Comparison of ENCODE assay signal across 1 cellular context in the genomic region with DNA sequence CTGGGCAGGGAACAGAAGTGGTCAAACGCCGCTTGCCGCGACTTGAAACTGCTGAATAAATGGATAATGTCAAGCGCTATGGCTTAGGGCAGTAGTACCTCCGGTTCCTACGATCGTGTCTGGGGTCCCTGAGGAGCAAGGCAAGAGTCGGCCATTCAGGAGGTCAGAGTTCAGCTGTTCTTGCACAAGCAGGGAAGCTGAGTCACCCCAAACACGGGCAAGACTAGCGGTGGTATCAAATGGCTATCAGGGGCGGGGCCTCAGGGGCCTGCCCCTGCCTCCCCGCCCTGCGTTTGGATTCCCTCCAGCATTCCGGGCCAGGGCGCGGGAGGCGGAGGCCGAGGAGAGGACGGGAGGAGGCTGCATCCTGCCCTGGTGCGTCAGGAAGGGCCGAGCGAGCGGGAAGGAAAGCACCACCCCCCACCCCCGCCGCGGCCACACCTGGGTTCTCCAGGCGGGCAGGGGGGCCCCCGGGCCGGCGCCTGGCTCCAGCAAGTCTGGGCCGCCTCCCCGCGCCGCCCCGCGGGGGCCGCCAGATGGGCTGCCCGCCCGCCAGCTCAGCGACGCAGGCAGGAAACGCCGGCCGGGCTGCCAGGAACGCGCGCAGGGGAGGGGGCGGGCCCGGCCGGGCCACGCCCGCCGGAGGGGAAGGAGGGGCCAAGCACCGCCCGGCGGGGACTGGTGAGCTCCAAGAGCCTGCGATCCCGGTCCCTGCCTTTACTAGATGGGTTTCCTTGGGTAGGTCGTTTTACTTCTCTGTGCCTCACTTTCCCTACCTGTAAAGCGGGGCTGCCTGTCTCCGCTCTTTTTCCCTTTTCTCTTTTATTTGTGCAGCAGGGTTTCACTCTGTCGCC.
TF ChIP-seq lines count a peak whose summit lies in the region.

No MANE protein-coding gene starts in this region.

TF ChIP-seq in HepG2, 621 proteins besides CTCF, POLR2A, EP300 and RAD21 (continued from another document and continues in another):
- TF ChIP-seq, protein P1, sequence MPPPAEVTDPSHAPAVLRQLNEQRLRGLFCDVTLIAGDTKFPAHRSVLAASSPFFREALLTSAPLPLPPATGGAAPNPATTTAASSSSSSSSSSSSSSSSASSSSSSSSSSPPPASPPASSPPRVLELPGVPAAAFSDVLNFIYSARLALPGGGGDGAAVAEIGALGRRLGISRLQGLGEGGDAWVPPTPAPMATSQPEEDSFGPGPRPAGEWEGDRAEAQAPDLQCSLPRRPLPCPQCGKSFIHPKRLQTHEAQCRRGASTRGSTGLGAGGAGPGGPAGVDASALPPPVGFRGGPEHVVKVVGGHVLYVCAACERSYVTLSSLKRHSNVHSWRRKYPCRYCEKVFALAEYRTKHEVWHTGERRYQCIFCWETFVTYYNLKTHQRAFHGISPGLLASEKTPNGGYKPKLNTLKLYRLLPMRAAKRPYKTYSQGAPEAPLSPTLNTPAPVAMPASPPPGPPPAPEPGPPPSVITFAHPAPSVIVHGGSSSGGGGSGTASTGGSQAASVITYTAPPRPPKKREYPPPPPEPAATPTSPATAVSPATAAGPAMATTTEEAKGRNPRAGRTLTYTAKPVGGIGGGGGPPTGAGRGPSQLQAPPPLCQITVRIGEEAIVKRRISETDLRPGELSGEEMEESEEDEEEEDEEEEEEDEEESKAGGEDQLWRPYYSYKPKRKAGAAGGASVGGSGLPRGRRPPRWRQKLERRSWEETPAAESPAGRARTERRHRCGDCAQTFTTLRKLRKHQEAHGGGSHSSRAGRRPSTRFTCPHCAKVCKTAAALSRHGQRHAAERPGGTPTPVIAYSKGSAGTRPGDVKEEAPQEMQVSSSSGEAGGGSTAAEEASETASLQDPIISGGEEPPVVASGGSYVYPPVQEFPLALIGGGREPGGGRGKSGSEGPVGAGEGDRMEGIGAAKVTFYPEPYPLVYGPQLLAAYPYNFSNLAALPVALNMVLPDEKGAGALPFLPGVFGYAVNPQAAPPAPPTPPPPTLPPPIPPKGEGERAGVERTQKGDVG (CRISPR knock-in tag; IDR thresholded peaks at IDR 0.05; ENCODE audit: borderline replicate concordance) = peak; percentile 80
- TF ChIP-seq ZMYM2 (CRISPR knock-in tag; IDR thresholded peaks at IDR 0.05) (peak; percentile 81; the same call in 1 of the 2 replicates), ZFP62 (CRISPR knock-in tag; IDR thresholded peaks at IDR 0.05) (peak; percentile 87), ZNF563 (CRISPR knock-in tag; IDR thresholded peaks at IDR 0.05) (peak; percentile 87), MED1 (CRISPR knock-in tag; IDR thresholded peaks at IDR 0.05) (peak; percentile 98), HNRNPL (IDR thresholded peaks at IDR 0.05; ENCODE audit: low read depth, low read length) (peak; percentile 95), HES4 (CRISPR knock-in tag; IDR thresholded peaks at IDR 0.05; ENCODE audit: borderline replicate concordance) (0 out of 2 replicates have a peak, but pooled peaks have one; percentile 14), GTF2F1 (IDR thresholded peaks at IDR 0.05; ENCODE audit: low read length) (no peak), ZFP82 (CRISPR knock-in tag; IDR thresholded peaks at IDR 0.05; ENCODE audit: borderline replicate concordance) (no peak; the same call in 1 of the 2 replicates), ZNF383 (CRISPR knock-in tag; IDR thresholded peaks at IDR 0.05; ENCODE audit: borderline replicate concordance) (peak; percentile 9; the same call in 1 of the 2 replicates), ZBTB42 (CRISPR knock-in tag; IDR thresholded peaks at IDR 0.05) (0 out of 2 replicates have a peak, but pooled peaks have one; percentile 17), SMYD3 (CRISPR knock-in tag; IDR thresholded peaks at IDR 0.05) (peak; percentile 97), MAFF (IDR thresholded peaks at IDR 0.05; ENCODE audit: low read depth, low read length) (peak; percentile 69), CCDC6 (CRISPR knock-in tag; IDR thresholded peaks at IDR 0.05) (peak; percentile 63), BRD4 (CRISPR knock-in tag; IDR thresholded peaks at IDR 0.05) (peak; percentile 76), NCOA1 (CRISPR knock-in tag; IDR thresholded peaks at IDR 0.05) (peak; percentile 92; the same call in 1 of the 2 replicates), ZNF44 (CRISPR knock-in tag; IDR thresholded peaks at IDR 0.05) (peak; percentile 100), NR2F1 (CRISPR knock-in tag; IDR thresholded peaks at IDR 0.05) (peak; percentile 99), NONO (IDR thresholded peaks at IDR 0.05) (no peak), NONO (CRISPR knock-in tag; conservative IDR thresholded peaks at IDR 0.05) (peak; percentile 99), YEATS4 (CRISPR knock-in tag; IDR thresholded peaks at IDR 0.05; ENCODE audit: borderline replicate concordance) (peak; percentile 96), ZNF598 (CRISPR knock-in tag; IDR thresholded peaks at IDR 0.05; ENCODE audit: borderline replicate concordance) (peak; percentile 98), ZNF883 (CRISPR knock-in tag; IDR thresholded peaks at IDR 0.05; ENCODE audit: not compliant biosample characterization) (peak; percentile 97), HMG20B (CRISPR knock-in tag; conservative IDR thresholded peaks at IDR 0.05) (peak; percentile 91), ZNF614 (CRISPR knock-in tag; IDR thresholded peaks at IDR 0.05; ENCODE audit: borderline replicate concordance) (peak; percentile 96), ZNF496 (CRISPR knock-in tag; IDR thresholded peaks at IDR 0.05; ENCODE audit: insufficient replicate concordance) (no peak), CHCHD3 (CRISPR knock-in tag; IDR thresholded peaks at IDR 0.05) (no peak; the same call in 1 of the 2 replicates), KLF13 (CRISPR knock-in tag; IDR thresholded peaks at IDR 0.05) (no peak), ZNF138 (CRISPR knock-in tag; IDR thresholded peaks at IDR 0.05; ENCODE audit: low read depth) (peak; percentile 20; the same call in 1 of the 2 replicates), ZNF441 (CRISPR knock-in tag; IDR thresholded peaks at IDR 0.05; ENCODE audit: borderline replicate concordance) (peak; percentile 69), RFX3 (CRISPR knock-in tag; IDR thresholded peaks at IDR 0.05) (no peak), SPEN (CRISPR knock-in tag; IDR thresholded peaks at IDR 0.05; ENCODE audit: low read depth) (peak; percentile 88), ONECUT2 (CRISPR knock-in tag; IDR thresholded peaks at IDR 0.05) (peak; percentile 68; the same call in 1 of the 2 replicates), RXRA (CRISPR knock-in tag; IDR thresholded peaks at IDR 0.05) (peak; percentile 97), ZNF713 (CRISPR knock-in tag; IDR thresholded peaks at IDR 0.05) (no peak; the same call in 1 of the 2 replicates), ZNF747 (CRISPR knock-in tag; IDR thresholded peaks at IDR 0.05; ENCODE audit: borderline replicate concordance) (peak; percentile 74; the same call in 1 of the 2 replicates), NFE2L1 (CRISPR knock-in tag; IDR thresholded peaks at IDR 0.05; ENCODE audit: borderline replicate concordance) (peak; percentile 98)
- TF ChIP-seq, protein P2, sequence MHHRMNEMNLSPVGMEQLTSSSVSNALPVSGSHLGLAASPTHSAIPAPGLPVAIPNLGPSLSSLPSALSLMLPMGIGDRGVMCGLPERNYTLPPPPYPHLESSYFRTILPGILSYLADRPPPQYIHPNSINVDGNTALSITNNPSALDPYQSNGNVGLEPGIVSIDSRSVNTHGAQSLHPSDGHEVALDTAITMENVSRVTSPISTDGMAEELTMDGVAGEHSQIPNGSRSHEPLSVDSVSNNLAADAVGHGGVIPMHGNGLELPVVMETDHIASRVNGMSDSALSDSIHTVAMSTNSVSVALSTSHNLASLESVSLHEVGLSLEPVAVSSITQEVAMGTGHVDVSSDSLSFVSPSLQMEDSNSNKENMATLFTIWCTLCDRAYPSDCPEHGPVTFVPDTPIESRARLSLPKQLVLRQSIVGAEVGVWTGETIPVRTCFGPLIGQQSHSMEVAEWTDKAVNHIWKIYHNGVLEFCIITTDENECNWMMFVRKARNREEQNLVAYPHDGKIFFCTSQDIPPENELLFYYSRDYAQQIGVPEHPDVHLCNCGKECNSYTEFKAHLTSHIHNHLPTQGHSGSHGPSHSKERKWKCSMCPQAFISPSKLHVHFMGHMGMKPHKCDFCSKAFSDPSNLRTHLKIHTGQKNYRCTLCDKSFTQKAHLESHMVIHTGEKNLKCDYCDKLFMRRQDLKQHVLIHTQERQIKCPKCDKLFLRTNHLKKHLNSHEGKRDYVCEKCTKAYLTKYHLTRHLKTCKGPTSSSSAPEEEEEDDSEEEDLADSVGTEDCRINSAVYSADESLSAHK (CRISPR knock-in tag; IDR thresholded peaks at IDR 0.05; ENCODE audit: borderline replicate concordance) = no peak
- TF ChIP-seq, protein P3, sequence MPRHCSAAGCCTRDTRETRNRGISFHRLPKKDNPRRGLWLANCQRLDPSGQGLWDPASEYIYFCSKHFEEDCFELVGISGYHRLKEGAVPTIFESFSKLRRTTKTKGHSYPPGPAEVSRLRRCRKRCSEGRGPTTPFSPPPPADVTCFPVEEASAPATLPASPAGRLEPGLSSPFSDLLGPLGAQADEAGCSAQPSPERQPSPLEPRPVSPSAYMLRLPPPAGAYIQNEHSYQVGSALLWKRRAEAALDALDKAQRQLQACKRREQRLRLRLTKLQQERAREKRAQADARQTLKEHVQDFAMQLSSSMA (CRISPR knock-in tag; IDR thresholded peaks at IDR 0.05) = peak; percentile 89
- TF ChIP-seq, protein P4, sequence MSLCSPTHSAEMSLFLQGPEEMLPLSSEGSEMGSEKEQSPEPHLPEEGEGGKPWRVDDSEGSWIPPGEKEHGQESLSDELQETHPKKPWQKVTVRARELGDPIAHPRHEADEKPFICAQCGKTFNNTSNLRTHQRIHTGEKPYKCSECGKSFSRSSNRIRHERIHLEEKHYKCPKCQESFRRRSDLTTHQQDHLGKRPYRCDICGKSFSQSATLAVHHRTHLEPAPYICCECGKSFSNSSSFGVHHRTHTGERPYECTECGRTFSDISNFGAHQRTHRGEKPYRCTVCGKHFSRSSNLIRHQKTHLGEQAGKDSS (CRISPR knock-in tag; IDR thresholded peaks at IDR 0.05; ENCODE audit: borderline replicate concordance, low read depth) = peak; percentile 35; the same call in 1 of the 2 replicates
- TF ChIP-seq, protein P5, sequence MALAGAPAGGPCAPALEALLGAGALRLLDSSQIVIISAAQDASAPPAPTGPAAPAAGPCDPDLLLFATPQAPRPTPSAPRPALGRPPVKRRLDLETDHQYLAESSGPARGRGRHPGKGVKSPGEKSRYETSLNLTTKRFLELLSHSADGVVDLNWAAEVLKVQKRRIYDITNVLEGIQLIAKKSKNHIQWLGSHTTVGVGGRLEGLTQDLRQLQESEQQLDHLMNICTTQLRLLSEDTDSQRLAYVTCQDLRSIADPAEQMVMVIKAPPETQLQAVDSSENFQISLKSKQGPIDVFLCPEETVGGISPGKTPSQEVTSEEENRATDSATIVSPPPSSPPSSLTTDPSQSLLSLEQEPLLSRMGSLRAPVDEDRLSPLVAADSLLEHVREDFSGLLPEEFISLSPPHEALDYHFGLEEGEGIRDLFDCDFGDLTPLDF (CRISPR knock-in tag; IDR thresholded peaks at IDR 0.05) = peak; percentile 87
- TF ChIP-seq, protein P6, sequence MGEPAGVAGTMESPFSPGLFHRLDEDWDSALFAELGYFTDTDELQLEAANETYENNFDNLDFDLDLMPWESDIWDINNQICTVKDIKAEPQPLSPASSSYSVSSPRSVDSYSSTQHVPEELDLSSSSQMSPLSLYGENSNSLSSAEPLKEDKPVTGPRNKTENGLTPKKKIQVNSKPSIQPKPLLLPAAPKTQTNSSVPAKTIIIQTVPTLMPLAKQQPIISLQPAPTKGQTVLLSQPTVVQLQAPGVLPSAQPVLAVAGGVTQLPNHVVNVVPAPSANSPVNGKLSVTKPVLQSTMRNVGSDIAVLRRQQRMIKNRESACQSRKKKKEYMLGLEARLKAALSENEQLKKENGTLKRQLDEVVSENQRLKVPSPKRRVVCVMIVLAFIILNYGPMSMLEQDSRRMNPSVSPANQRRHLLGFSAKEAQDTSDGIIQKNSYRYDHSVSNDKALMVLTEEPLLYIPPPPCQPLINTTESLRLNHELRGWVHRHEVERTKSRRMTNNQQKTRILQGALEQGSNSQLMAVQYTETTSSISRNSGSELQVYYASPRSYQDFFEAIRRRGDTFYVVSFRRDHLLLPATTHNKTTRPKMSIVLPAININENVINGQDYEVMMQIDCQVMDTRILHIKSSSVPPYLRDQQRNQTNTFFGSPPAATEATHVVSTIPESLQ (CRISPR knock-in tag; conservative IDR thresholded peaks at IDR 0.05) = peak; percentile 23; the same call in 1 of the 2 replicates
- TF ChIP-seq, protein P7, sequence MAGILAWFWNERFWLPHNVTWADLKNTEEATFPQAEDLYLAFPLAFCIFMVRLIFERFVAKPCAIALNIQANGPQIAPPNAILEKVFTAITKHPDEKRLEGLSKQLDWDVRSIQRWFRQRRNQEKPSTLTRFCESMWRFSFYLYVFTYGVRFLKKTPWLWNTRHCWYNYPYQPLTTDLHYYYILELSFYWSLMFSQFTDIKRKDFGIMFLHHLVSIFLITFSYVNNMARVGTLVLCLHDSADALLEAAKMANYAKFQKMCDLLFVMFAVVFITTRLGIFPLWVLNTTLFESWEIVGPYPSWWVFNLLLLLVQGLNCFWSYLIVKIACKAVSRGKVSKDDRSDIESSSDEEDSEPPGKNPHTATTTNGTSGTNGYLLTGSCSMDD (CRISPR knock-in tag; IDR thresholded peaks at IDR 0.05) = peak; percentile 64; the same call in 1 of the 2 replicates
- TF ChIP-seq, protein P8, sequence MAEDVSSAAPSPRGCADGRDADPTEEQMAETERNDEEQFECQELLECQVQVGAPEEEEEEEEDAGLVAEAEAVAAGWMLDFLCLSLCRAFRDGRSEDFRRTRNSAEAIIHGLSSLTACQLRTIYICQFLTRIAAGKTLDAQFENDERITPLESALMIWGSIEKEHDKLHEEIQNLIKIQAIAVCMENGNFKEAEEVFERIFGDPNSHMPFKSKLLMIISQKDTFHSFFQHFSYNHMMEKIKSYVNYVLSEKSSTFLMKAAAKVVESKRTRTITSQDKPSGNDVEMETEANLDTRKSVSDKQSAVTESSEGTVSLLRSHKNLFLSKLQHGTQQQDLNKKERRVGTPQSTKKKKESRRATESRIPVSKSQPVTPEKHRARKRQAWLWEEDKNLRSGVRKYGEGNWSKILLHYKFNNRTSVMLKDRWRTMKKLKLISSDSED (CRISPR knock-in tag; IDR thresholded peaks at IDR 0.05) = peak; percentile 76; the same call in 1 of the 2 replicates
- TF ChIP-seq, protein P9, sequence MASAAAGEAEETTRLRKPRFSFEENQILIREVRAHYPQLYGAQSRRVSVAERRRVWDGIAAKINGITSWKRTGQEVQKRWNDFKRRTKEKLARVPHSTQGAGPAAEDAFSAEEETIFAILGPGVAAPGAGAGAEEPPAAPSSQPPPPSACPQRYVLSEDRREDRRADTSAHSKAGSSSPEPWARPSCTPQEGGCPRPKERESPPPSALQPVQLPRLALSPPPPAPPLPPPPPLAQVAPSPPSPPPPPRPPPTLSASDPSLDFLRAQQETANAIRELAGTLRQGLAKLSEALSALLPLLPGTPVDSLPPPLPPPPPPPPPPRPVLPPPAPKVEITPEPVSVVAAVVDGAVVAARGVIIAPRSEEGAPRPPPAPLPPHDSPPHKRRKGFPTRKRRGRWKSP (CRISPR knock-in tag; IDR thresholded peaks at IDR 0.05) = peak; percentile 87
- TF ChIP-seq, protein P10, sequence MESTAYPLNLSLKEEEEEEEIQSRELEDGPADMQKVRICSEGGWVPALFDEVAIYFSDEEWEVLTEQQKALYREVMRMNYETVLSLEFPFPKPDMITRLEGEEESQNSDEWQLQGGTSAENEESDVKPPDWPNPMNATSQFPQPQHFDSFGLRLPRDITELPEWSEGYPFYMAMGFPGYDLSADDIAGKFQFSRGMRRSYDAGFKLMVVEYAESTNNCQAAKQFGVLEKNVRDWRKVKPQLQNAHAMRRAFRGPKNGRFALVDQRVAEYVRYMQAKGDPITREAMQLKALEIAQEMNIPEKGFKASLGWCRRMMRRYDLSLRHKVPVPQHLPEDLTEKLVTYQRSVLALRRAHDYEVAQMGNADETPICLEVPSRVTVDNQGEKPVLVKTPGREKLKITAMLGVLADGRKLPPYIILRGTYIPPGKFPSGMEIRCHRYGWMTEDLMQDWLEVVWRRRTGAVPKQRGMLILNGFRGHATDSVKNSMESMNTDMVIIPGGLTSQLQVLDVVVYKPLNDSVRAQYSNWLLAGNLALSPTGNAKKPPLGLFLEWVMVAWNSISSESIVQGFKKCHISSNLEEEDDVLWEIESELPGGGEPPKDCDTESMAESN (CRISPR knock-in tag; conservative IDR thresholded peaks at IDR 0.05) = no peak; the same call in 1 of the 2 replicates
